Comparison of ENCODE assay signal across 8 cellular contexts in genomic region chr22:42074153-42074750, GRCh38. TPM values are rescaled to one million over a fixed set of nuclear protein-coding genes. Genes with fewer than 3 reads are reported as not detected.
DNase-seq lines count a peak whose midpoint lies in the region; ATAC-seq and TF ChIP-seq lines count a peak whose summit lies in the region.

A gene with protein sequence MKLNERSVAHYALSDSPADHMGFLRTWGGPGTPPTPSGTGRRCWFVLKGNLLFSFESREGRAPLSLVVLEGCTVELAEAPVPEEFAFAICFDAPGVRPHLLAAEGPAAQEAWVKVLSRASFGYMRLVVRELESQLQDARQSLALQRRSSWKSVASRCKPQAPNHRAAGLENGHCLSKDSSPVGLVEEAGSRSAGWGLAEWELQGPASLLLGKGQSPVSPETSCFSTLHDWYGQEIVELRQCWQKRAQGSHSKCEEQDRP (plus strand): TSS chr22:42074248. CDS start chr22:42077294, 3,046 bp downstream.

- WGBS in SK-N-SH (ENCODE audit: low lambda C conversion rate) = 73% methylated on average over 6 of the region's 53 CpGs
- WGBS in gastroesophageal sphincter (ENCODE audit: low coverage in 1 of 2), 2 donors = no CpG with 5 or more reads among the region's 53 CpGs

- no peak within 1 kb of the TSS for H2AFZ ChIP-seq in SK-N-SH (ENCODE audit: low read depth)

- no peak within 1 kb of the TSS; a peak in 1 of 4 replicates for H3K4me3 ChIP-seq in SK-N-SH (ENCODE audit: low read depth in 2 of 2, low read length in 1 of 2)
- H3K4me3 ChIP-seq in gastroesophageal sphincter = peak within 1 kb of the TSS; percentile 65 to 83

- CTCF ChIA-PET in SK-N-SH (lab: Yijun Ruan, JAX) = no interaction called here

- no peak within 1 kb of the TSS for H3K9ac ChIP-seq in SK-N-SH

- no peak for ATAC-seq in SK-N-SH treated with all-trans-retinoic acid at 6 μM for 48 hours
- no peak for ATAC-seq in gastroesophageal sphincter
- no peak for ATAC-seq in HG02588 (IDR thresholded peaks at IDR 0.05; ENCODE audit: unreplicated experiment)

- intact Hi-C loops in activated T-helper 2 cell treated with anti-CD3 and anti-CD28 coated beads, Interferon-gamma antibody, Interleukin-2, Interleukin-4, amounts not matched to agents 10 μg/mL and 5 μg/mL and 100 μg/mL, durations not matched to agents 14 hours and 24 hours and 36 hours (cut with micrococcal nuclease) = loop anchor here (5.0 to 10.0 kb wide), 5 partner anchors 77 to 368 kb away; partner anchors contain the start of genes CENPM, SREBF2 and WBP2NL

- peak within 1 kb of the TSS; percentile 76 for H3K27ac Mint-ChIP-seq in activated T-helper 2 cell treated with anti-CD3 and anti-CD28 coated beads, Interferon-gamma antibody, Interleukin-2, Interleukin-4, amounts not matched to agents 10 μg/mL and 5 μg/mL and 100 μg/mL, durations not matched to agents 14 hours and 24 hours and 36 hours
- H3K27ac Mint-ChIP-seq in progenitor cell of endocrine pancreas = peak within 1 kb of the TSS; percentile 51

- no peaks in the 10 kb centered on the region for H3K79me2 ChIP-seq in SK-N-SH (ENCODE audit: insufficient read depth)

- no peaks in the 10 kb centered on the region for H3F3A ChIP-seq in SK-N-SH (replicated peaks; ENCODE audit: insufficient read depth)

- TF ChIP-seq CTCF in SK-N-SH (IDR thresholded peaks at IDR 0.05) (no peak), gastroesophageal sphincter (IDR thresholded peaks at IDR 0.05) (peak in 3 of 4 experiments; percentile 52 to 62 (median 57)), progenitor cell of endocrine pancreas (IDR thresholded peaks at IDR 0.05; ENCODE audit: unreplicated experiment) (peak; percentile 52)

- peak; percentile 65 for DNase-seq in SK-N-SH
- peak; percentile 52 for DNase-seq in activated T-helper 2 cell treated with anti-CD3 and anti-CD28 coated beads, Interferon-gamma antibody, Interleukin-2, Interleukin-4, amounts not matched to agents 10 μg/mL and 5 μg/mL and 100 μg/mL, durations not matched to agents 14 hours and 24 hours and 36 hours (ENCODE audit: low spot score)
- no peak for DNase-seq in progenitor cell of endocrine pancreas (ENCODE audit: low spot score, unreplicated experiment)
- DNase-seq in NCI-H2171 (lab: John Stamatoyannopoulos, UW) = no peak
- no peak for DNase-seq in OCI-M2 (lab: John Stamatoyannopoulos, UW; ENCODE audit: unreplicated experiment)

- H3K4me1 Mint-ChIP-seq in activated T-helper 2 cell treated with anti-CD3 and anti-CD28 coated beads, Interferon-gamma antibody, Interleukin-2, Interleukin-4, amounts not matched to agents 10 μg/mL and 5 μg/mL and 100 μg/mL, durations not matched to agents 14 hours and 24 hours and 36 hours (ENCODE audit: low read depth) = peaks cover 28% of the 10 kb centered on the region
- peaks cover 17% of the 10 kb centered on the region for H3K4me1 Mint-ChIP-seq in progenitor cell of endocrine pancreas (ENCODE audit: low read depth)

- POLR2A ChIA-PET in SK-N-SH (lab: Yijun Ruan, JAX) = no interaction called here

- no peaks in the 10 kb centered on the region for H3K9me3 ChIP-seq in SK-N-SH
- H3K9me3 ChIP-seq in gastroesophageal sphincter = no peaks in the 10 kb centered on the region

- H3K27me3 Mint-ChIP-seq in activated T-helper 2 cell treated with anti-CD3 and anti-CD28 coated beads, Interferon-gamma antibody, Interleukin-2, Interleukin-4, amounts not matched to agents 10 μg/mL and 5 μg/mL and 100 μg/mL, durations not matched to agents 14 hours and 24 hours and 36 hours (ENCODE audit: low read depth) = no peaks in the 10 kb centered on the region
- H3K27me3 Mint-ChIP-seq in progenitor cell of endocrine pancreas = peaks cover 4% of the 10 kb centered on the region

- peak within 1 kb of the TSS; percentile 75 for H3K4me3 Mint-ChIP-seq in activated T-helper 2 cell treated with anti-CD3 and anti-CD28 coated beads, Interferon-gamma antibody, Interleukin-2, Interleukin-4, amounts not matched to agents 10 μg/mL and 5 μg/mL and 100 μg/mL, durations not matched to agents 14 hours and 24 hours and 36 hours (ENCODE audit: low read depth)
- H3K4me3 Mint-ChIP-seq in progenitor cell of endocrine pancreas (ENCODE audit: low read depth) = peak within 1 kb of the TSS; percentile 52

- no peak within 1 kb of the TSS for H3K4me2 ChIP-seq in SK-N-SH

- H3K36me3 Mint-ChIP-seq in activated T-helper 2 cell treated with anti-CD3 and anti-CD28 coated beads, Interferon-gamma antibody, Interleukin-2, Interleukin-4, amounts not matched to agents 10 μg/mL and 5 μg/mL and 100 μg/mL, durations not matched to agents 14 hours and 24 hours and 36 hours (ENCODE audit: low read depth) = peaks cover 4% of the 10 kb centered on the region
- H3K36me3 Mint-ChIP-seq in progenitor cell of endocrine pancreas (ENCODE audit: insufficient read depth) = no peaks in the 10 kb centered on the region

- TF ChIP-seq EP300 in SK-N-SH (IDR thresholded peaks at IDR 0.05; ENCODE audit: borderline replicate concordance in 1 of 2, low read depth in 1 of 2, low read length in 1 of 2) (no peak), gastroesophageal sphincter (IDR thresholded peaks at IDR 0.05) (no peak)

- H3K4me1 ChIP-seq in SK-N-SH (ENCODE audit: control insufficient read depth in 1 of 2, insufficient read depth in 2 of 2, low read depth in 1 of 2, low read length in 1 of 2) (peaks cover 8 to 14% of the 10 kb centered on the region in 2 experiments; a peak in 2 of 4 replicates), gastroesophageal sphincter (peaks cover 5 to 74% (median 27%) of the 10 kb centered on the region in 3 donors)

- no peaks in the 10 kb centered on the region for H3K27me3 ChIP-seq in SK-N-SH (ENCODE audit: insufficient read depth)
- H3K27me3 ChIP-seq in gastroesophageal sphincter = no peaks in the 10 kb centered on the region

- no peak for TF ChIP-seq RAD21 in SK-N-SH (IDR thresholded peaks at IDR 0.05; ENCODE audit: low read length)

- no peaks in the 10 kb centered on the region for H3K36me3 ChIP-seq in SK-N-SH (replicated peaks in 1 of 2; ENCODE audit: control insufficient read depth in 1 of 2, insufficient read depth in 2 of 2, low read length in 1 of 2)
- peaks cover 0 to 27% of the 10 kb centered on the region in 2 donors for H3K36me3 ChIP-seq in gastroesophageal sphincter

- no peaks in the 10 kb centered on the region for H3K9me3 Mint-ChIP-seq in activated T-helper 2 cell treated with anti-CD3 and anti-CD28 coated beads, Interferon-gamma antibody, Interleukin-2, Interleukin-4, amounts not matched to agents 10 μg/mL and 5 μg/mL and 100 μg/mL, durations not matched to agents 14 hours and 24 hours and 36 hours
- H3K9me3 Mint-ChIP-seq in progenitor cell of endocrine pancreas (ENCODE audit: low read depth) = no peaks in the 10 kb centered on the region

- H3K9me2 ChIP-seq in SK-N-SH = no peaks in the 10 kb centered on the region

- no peaks in the 10 kb centered on the region for H4K20me1 ChIP-seq in SK-N-SH (ENCODE audit: insufficient read depth)

- no peak within 1 kb of the TSS for H3K27ac ChIP-seq in SK-N-SH (ENCODE audit: low read depth in 2 of 2, low read length in 1 of 2)
- H3K27ac ChIP-seq in gastroesophageal sphincter = peak within 1 kb of the TSS; percentile 81 to 95 (median 94)

- TF ChIP-seq POLR2A in gastroesophageal sphincter (IDR thresholded peaks at IDR 0.05) = peak; percentile 19 to 20

TF ChIP-seq in SK-N-SH, 30 proteins besides CTCF, POLR2A, EP300 and RAD21 (continues in another document):
- TF ChIP-seq SMC3 (IDR thresholded peaks at IDR 0.05; ENCODE audit: low read depth, low read length) (no peak), IRF3 (IDR thresholded peaks at IDR 0.05; ENCODE audit: low read depth, low read length) (no peak)
- TF ChIP-seq, protein P1, sequence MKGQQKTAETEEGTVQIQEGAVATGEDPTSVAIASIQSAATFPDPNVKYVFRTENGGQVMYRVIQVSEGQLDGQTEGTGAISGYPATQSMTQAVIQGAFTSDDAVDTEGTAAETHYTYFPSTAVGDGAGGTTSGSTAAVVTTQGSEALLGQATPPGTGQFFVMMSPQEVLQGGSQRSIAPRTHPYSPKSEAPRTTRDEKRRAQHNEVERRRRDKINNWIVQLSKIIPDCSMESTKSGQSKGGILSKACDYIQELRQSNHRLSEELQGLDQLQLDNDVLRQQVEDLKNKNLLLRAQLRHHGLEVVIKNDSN (IDR thresholded peaks at IDR 0.05; ENCODE audit: borderline replicate concordance, low read depth) = no peak

TF ChIP-seq in SK-N-SH treated with all-trans-retinoic acid at 6 μM for 48 hours, 23 proteins besides CTCF, POLR2A, EP300 and RAD21:
- TF ChIP-seq, protein P2, sequence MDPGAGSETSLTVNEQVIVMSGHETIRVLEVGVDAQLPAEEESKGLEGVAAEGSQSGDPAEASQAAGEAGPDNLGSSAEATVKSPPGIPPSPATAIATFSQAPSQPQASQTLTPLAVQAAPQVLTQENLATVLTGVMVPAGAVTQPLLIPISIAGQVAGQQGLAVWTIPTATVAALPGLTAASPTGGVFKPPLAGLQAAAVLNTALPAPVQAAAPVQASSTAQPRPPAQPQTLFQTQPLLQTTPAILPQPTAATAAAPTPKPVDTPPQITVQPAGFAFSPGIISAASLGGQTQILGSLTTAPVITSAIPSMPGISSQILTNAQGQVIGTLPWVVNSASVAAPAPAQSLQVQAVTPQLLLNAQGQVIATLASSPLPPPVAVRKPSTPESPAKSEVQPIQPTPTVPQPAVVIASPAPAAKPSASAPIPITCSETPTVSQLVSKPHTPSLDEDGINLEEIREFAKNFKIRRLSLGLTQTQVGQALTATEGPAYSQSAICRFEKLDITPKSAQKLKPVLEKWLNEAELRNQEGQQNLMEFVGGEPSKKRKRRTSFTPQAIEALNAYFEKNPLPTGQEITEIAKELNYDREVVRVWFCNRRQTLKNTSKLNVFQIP (CRISPR knock-in tag; IDR thresholded peaks at IDR 0.05; ENCODE audit: borderline replicate concordance, low read depth) = no peak
- TF ChIP-seq ZNF8 (CRISPR knock-in tag; IDR thresholded peaks at IDR 0.05) (no peak), ZNF70 (CRISPR knock-in tag; IDR thresholded peaks at IDR 0.05) (no peak), ZFP3 (CRISPR knock-in tag; IDR thresholded peaks at IDR 0.05) (no peak)

RNA-seq across cellular contexts. Expression of the gene that starts here (rescaled TPM):
- 0.05 and 0.18 TPM in 2 replicates for polyA plus RNA-seq in SK-N-SH (2012; rRNA removed)
- polyA plus RNA-seq in SK-N-SH (2012; cell fraction: cytosol; rRNA removed) = 0.05 and 0.07 TPM in 2 replicates
- polyA plus RNA-seq in SK-N-SH (2012; cell fraction: nucleus; rRNA removed) = 0.29 and 0.30 TPM in 2 replicates
- total RNA-seq in activated T-helper 2 cell treated with anti-CD3 and anti-CD28 coated beads, Interferon-gamma antibody, Interleukin-2, Interleukin-4, amounts not matched to agents 10 μg/mL and 5 μg/mL and 100 μg/mL, durations not matched to agents 14 hours and 24 hours and 36 hours = 5.6 and 5.7 TPM in 2 replicates
- 10 to 100 TPM; 19.1 to 32.1 (median 21.1) TPM for total RNA-seq in gastroesophageal sphincter
- total RNA-seq in progenitor cell of endocrine pancreas = 5.2 and 6.1 TPM in 2 replicates

Comparison
In these comparisons a context has a peak if more than half of its experiments do, and no peak if none do; other contexts are left out.
1. Peak in DNase-seq in SK-N-SH; RNA of the gene not detected or under 1 TPM.
2. H3K27ac ChIP-seq: peak in gastroesophageal sphincter (4 of 4); none in SK-N-SH (0 of 2).
3. H3K4me3 ChIP-seq: peak in gastroesophageal sphincter (2 of 2); none in SK-N-SH (0 of 2).